In the genomic region with DNA sequence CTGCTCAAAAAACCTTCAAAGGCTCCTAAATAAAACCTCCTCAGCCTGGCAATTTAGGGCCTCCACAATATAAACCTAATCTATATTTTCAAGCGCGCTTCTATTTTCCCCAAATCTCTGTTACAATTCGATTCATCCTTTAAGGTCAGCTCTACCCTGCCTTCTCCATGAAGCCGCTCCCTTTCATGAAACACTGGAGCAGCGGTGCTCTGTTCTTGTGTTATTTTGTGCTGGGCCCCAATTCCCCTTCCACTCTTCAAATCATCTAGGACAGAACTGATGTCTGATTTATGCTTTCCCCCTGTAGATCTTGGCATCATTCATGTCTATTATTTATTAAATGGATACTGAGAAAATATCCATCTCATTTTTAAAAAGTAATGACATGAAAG, we compare ENCODE assay signal across 1 cellular context.
TF ChIP-seq lines count a peak whose summit lies in the region.

No MANE protein-coding gene starts in this region.

TF ChIP-seq in H1, 55 proteins besides CTCF, POLR2A, EP300 and RAD21:
- TF ChIP-seq SIN3A (conservative IDR thresholded peaks at IDR 0.05 in 1 of 2, IDR thresholded peaks at IDR 0.05 in 1 of 2; ENCODE audit: low read depth in 1 of 2, low read length in 2 of 2) (no peak), SRF (IDR thresholded peaks at IDR 0.05; ENCODE audit: low read depth, low read length) (no peak), SP4 (IDR thresholded peaks at IDR 0.05; ENCODE audit: low read length) (no peak), NANOG (IDR thresholded peaks at IDR 0.05; ENCODE audit: insufficient read depth, low read depth, low read length, poor library complexity, severe bottlenecking) (no peak)
- TF ChIP-seq, protein P1, sequence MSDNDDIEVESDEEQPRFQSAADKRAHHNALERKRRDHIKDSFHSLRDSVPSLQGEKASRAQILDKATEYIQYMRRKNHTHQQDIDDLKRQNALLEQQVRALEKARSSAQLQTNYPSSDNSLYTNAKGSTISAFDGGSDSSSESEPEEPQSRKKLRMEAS (IDR thresholded peaks at IDR 0.05) = no peak
